ENCODE assay signal across 22 cellular contexts in genomic region chr6:164018127-164018526, GRCh38.
A peak's percentile ranks its signal among the peaks of the same experiment; 100 is the strongest.
DNase-seq lines count a peak whose midpoint lies in the region; ATAC-seq, FAIRE-seq and TF ChIP-seq lines count a peak whose summit lies in the region.
"Had no signal": no experiment of that assay in that cellular context is flagged by ENCODE, and none has a peak within 500 bp of the region (broad histone marks: within the 10 kb centered on the region; RNA-seq: fewer than 3 reads in every experiment).

No MANE protein-coding gene starts in this region.

- FAIRE-seq in astrocyte (lab: Jason Lieb, UNC): no peak
- FAIRE-seq: A549, D721Med, G401.6, GM12891, GM19239 had no signal

- no peak overlapping the region for H3K4ac ChIP-seq in trophoblast cell (ENCODE audit: low read depth, low read length)

- no peak overlapping the region for H3K9ac ChIP-seq in astrocyte (ENCODE audit: low read length)
- H3K9ac ChIP-seq in trophoblast cell (ENCODE audit: low read length): no peak overlapping the region
- H3K9ac ChIP-seq: BLaER1 treated with 17β-estradiol and CSF1 and Interleukin-3, amounts not matched to agents 10 nM and 100 nM had no signal

- H3K36me3 ChIP-seq in astrocyte (ENCODE audit: insufficient read depth, low read length) (no peaks in the 10 kb centered on the region), trophoblast cell (ENCODE audit: control insufficient read depth in 1 of 2, insufficient read depth in 2 of 2, low read length in 2 of 2) (no peaks in the 10 kb centered on the region), sigmoid colon (no peaks in the 10 kb centered on the region)
- H3K36me3 ChIP-seq: BLaER1 treated with 17β-estradiol and CSF1 and Interleukin-3, amounts not matched to agents 10 nM and 100 nM had no signal

- H3K9me3 Mint-ChIP-seq in astrocyte (ENCODE audit: unreplicated experiment): no peaks in the 10 kb centered on the region
- H3K9me3 Mint-ChIP-seq: CD8-positive, alpha-beta T cell had no signal

- H3K27ac Mint-ChIP-seq in astrocyte (ENCODE audit: unreplicated experiment): peak overlapping the region; percentile 59
- H3K27ac Mint-ChIP-seq: B cell; CD4-positive, alpha-beta T cell; CD8-positive, alpha-beta T cell had no signal

- no peak overlapping the region for H4K8ac ChIP-seq in trophoblast cell (ENCODE audit: low read depth, low read length)

- H2AFZ ChIP-seq in astrocyte (ENCODE audit: low read depth, low read length) (no peak overlapping the region), trophoblast cell (ENCODE audit: insufficient read depth, low read length, poor library complexity) (no peak overlapping the region)

- no peak overlapping the region for H3K4me3 ChIP-seq in astrocyte (ENCODE audit: insufficient read depth, low read depth, low read length)
- no peak overlapping the region for H3K4me3 ChIP-seq in trophoblast cell (ENCODE audit: low read depth, low read length)
- no peak overlapping the region for H3K4me3 ChIP-seq in sigmoid colon
- H3K4me3 ChIP-seq: A549; BLaER1 treated with 17β-estradiol and CSF1 and Interleukin-3, amounts not matched to agents 10 nM and 100 nM had no signal

- peak; percentile 26 for DNase-seq in astrocyte (ENCODE audit: low read depth)
- peak; percentile 44 for DNase-seq in kidney tubule cell (ENCODE audit: low spot score)
- peak; percentile 31 to 72 for DNase-seq in trophoblast cell
- DNase-seq in sigmoid colon: no peak
- DNase-seq: AML-193; Caco-2; Calu3; CD4-positive, alpha-beta T cell; CD8-positive, alpha-beta T cell; DMS79 treated with DMSO at 0.1 percent for 48 hours; GF-D8 had no signal

- H3K4me2 ChIP-seq in astrocyte (ENCODE audit: low read length) (no peak overlapping the region), trophoblast cell (ENCODE audit: low read length) (no peak overlapping the region)
- H3K4me2 ChIP-seq: A549; BLaER1 treated with 17β-estradiol and CSF1 and Interleukin-3, amounts not matched to agents 10 nM and 100 nM had no signal

- no peak overlapping the region for H3K18ac ChIP-seq in trophoblast cell (ENCODE audit: low read length)

- H2BK5ac ChIP-seq in trophoblast cell (ENCODE audit: low read depth, low read length, poor library complexity): no peak overlapping the region

- no peak overlapping the region for H3K14ac ChIP-seq in trophoblast cell (ENCODE audit: low read length)

- peaks cover 17% of the 10 kb centered on the region for H3K4me1 Mint-ChIP-seq in astrocyte (ENCODE audit: low read depth, unreplicated experiment)
- H3K4me1 Mint-ChIP-seq: B cell had no signal

- TF ChIP-seq EP300 in sigmoid colon (IDR thresholded peaks at IDR 0.05): no peak

- H3K4me3 Mint-ChIP-seq in astrocyte (ENCODE audit: unreplicated experiment): no peak overlapping the region
- H3K4me3 Mint-ChIP-seq: B cell; CD4-positive, alpha-beta T cell; CD8-positive, alpha-beta T cell had no signal

- no peak overlapping the region for H2BK120ac ChIP-seq in trophoblast cell (ENCODE audit: insufficient read depth, low read length, poor library complexity)

- TF ChIP-seq CTCF in astrocyte (IDR thresholded peaks at IDR 0.05; ENCODE audit: insufficient read depth, low read depth, low read length) (no peak), sigmoid colon (IDR thresholded peaks at IDR 0.05) (no peak)

- H4K20me1 ChIP-seq in astrocyte (ENCODE audit: insufficient read depth, low read length): no peaks in the 10 kb centered on the region
- H4K20me1 ChIP-seq: BLaER1 treated with 17β-estradiol and CSF1 and Interleukin-3, amounts not matched to agents 10 nM and 100 nM had no signal

- H2BK12ac ChIP-seq in trophoblast cell (ENCODE audit: low read length): no peak overlapping the region

- H3K4me1 ChIP-seq in astrocyte (ENCODE audit: insufficient read depth, low read length): no peaks in the 10 kb centered on the region
- H3K4me1 ChIP-seq in trophoblast cell (ENCODE audit: control insufficient read depth in 1 of 2, insufficient read depth in 2 of 2, low read length in 2 of 2): no peaks in the 10 kb centered on the region
- no peaks in the 10 kb centered on the region for H3K4me1 ChIP-seq in sigmoid colon
- H3K4me1 ChIP-seq: A549; BLaER1 treated with 17β-estradiol and CSF1 and Interleukin-3, amounts not matched to agents 10 nM and 100 nM; Caco-2 had no signal

- H3K36me3 Mint-ChIP-seq in astrocyte (ENCODE audit: low read depth, unreplicated experiment): no peaks in the 10 kb centered on the region
- H3K36me3 Mint-ChIP-seq: CD8-positive, alpha-beta T cell had no signal

- intact Hi-C loops in sigmoid colon (cut with DNase I): no loop called here

- H3K27ac ChIP-seq in astrocyte (ENCODE audit: low read depth, low read length) (no peak overlapping the region), trophoblast cell (ENCODE audit: low read depth, low read length) (no peak overlapping the region), sigmoid colon (no peak overlapping the region)
- H3K27ac ChIP-seq: 22Rv1; A549; BLaER1 treated with 17β-estradiol and CSF1 and Interleukin-3, amounts not matched to agents 10 nM and 100 nM; C4-2B had no signal

- H4K12ac ChIP-seq in trophoblast cell (ENCODE audit: low read depth, low read length): no peak overlapping the region

- no peaks in the 10 kb centered on the region for H3K79me2 ChIP-seq in astrocyte (ENCODE audit: insufficient read depth, low read length)
- H3K79me2 ChIP-seq in trophoblast cell (ENCODE audit: control insufficient read depth, insufficient read depth, low read length, poor library complexity): no peaks in the 10 kb centered on the region

- no CpG with 5 or more reads among the region's 4 CpGs for WGBS in trophoblast cell (ENCODE audit: extremely low coverage, insufficient coverage, insufficient read length)
- 57 to 79% methylated on average over 4 of the region's 4 CpGs for WGBS in sigmoid colon, 2 donors

- no peaks in the 10 kb centered on the region for H3K27me3 ChIP-seq in astrocyte (ENCODE audit: insufficient read depth, low read length)
- H3K27me3 ChIP-seq in trophoblast cell (ENCODE audit: insufficient read depth, low read length): no peaks in the 10 kb centered on the region
- H3K27me3 ChIP-seq in sigmoid colon: no peaks in the 10 kb centered on the region
- H3K27me3 ChIP-seq: BLaER1 treated with 17β-estradiol and CSF1 and Interleukin-3, amounts not matched to agents 10 nM and 100 nM had no signal

- peaks cover 3% of the 10 kb centered on the region for H3K79me1 ChIP-seq in trophoblast cell (ENCODE audit: low read length)

- no peak overlapping the region for H3K23ac ChIP-seq in trophoblast cell (ENCODE audit: low read length)

- no peak for ATAC-seq in HG03039 (IDR thresholded peaks at IDR 0.05; ENCODE audit: unreplicated experiment)
- no peak for ATAC-seq in HG03280 (IDR thresholded peaks at IDR 0.05; ENCODE audit: unreplicated experiment)
- ATAC-seq: A549; CD8-positive, alpha-beta T cell had no signal

- H3K9me3 ChIP-seq in astrocyte (ENCODE audit: insufficient read depth, low read depth, low read length) (no peaks in the 10 kb centered on the region), trophoblast cell (ENCODE audit: insufficient read depth, low read depth, low read length) (peaks cover 5% of the 10 kb centered on the region), sigmoid colon (no peaks in the 10 kb centered on the region)
- H3K9me3 ChIP-seq: A549; BLaER1 treated with 17β-estradiol and CSF1 and Interleukin-3, amounts not matched to agents 10 nM and 100 nM; Caco-2 had no signal

- H3K27me3 Mint-ChIP-seq in astrocyte (ENCODE audit: low read depth, unreplicated experiment): peaks cover 2% of the 10 kb centered on the region
- H3K27me3 Mint-ChIP-seq: CD4-positive, alpha-beta T cell had no signal

- H2AK5ac ChIP-seq in trophoblast cell (ENCODE audit: low read length): no peak overlapping the region

- no peak overlapping the region for H4K91ac ChIP-seq in trophoblast cell (ENCODE audit: low read depth, low read length)

- TF ChIP-seq POLR2A in sigmoid colon (IDR thresholded peaks at IDR 0.05): no peak
